In the genomic region with DNA sequence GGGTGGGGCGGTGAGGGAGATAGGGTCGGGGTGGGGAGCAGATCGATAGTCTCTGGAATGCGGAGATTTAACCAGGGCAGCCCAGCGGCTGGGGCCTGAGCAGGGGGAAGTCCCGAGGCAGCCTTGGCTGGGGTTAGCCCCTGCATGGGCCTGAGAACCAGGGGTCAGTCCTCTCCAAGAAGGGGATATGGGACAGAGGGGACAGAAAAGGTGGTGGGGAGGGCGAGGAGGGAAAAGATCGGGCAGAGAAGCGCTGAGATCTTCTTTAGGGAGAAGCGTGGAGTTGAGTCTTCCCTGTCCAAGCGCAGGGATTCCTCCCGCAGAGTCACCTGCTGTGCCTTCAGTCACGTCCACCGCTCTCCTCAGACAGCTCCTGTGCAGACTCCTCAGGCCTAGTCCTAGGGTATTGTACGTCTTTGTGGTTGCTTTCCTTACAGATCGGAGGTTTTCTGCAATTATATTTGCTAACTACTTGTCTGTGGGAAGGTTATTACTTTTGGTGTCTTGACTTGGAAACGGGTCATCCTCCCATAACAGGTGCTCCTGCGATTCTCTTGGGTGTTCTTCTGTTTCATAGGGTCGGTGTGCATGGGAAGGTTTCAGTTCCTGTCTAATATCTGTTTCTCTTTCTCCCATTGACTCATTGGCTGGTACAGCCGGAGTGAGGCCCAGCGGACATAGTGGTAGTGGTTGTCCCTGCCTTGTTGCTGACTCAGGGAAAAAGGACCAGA, we compare ENCODE assay signal across 9 cellular contexts. TPM values are rescaled to one million over a fixed set of nuclear protein-coding genes. Genes with fewer than 3 reads are reported as not detected.
DNase-seq lines count a peak whose midpoint lies in the region; ATAC-seq and TF ChIP-seq lines count a peak whose summit lies in the region.
"Had no signal": no experiment of that assay in that cellular context is flagged by ENCODE, and none has a peak within 500 bp of the region (broad histone marks: within the 10 kb centered on the region; RNA-seq: fewer than 3 reads in every experiment).

No MANE protein-coding gene starts in this region.

- TF ChIP-seq CTCF in OCI-LY3 (IDR thresholded peaks at IDR 0.05; ENCODE audit: low read depth, low read length) (no peak), liver (IDR thresholded peaks at IDR 0.05; ENCODE audit: low read depth, low read length, missing input control) (no peak)

- H3K36me3 ChIP-seq in OCI-LY3 (replicated peaks; ENCODE audit: low read depth, low read length) = no peaks in the 10 kb centered on the region
- H3K36me3 ChIP-seq in liver (ENCODE audit: control insufficient read depth in 4 of 4, insufficient read depth in 3 of 4, low read depth in 1 of 4, low read length in 3 of 4) = no peaks in the 10 kb centered on the region

- no peak overlapping the region for H3K9ac ChIP-seq in OCI-LY3 (ENCODE audit: low read length)
- H3K9ac ChIP-seq in liver (ENCODE audit: low read depth in 1 of 2, low read length in 2 of 2) = peak overlapping the region in 1 of 2 donors; percentile 63

- H3K27ac ChIP-seq in OCI-LY3 (ENCODE audit: low read length) = peak overlapping the region; percentile 31; the same call in 1 of the 2 replicates
- peak overlapping the region; percentile 39 to 47 for H3K27ac ChIP-seq in liver (ENCODE audit: low read depth in 1 of 2, low read length in 2 of 2)

- no peaks in the 10 kb centered on the region for H3K9me3 ChIP-seq in OCI-LY3 (ENCODE audit: insufficient read depth, low read length)
- H3K9me3 ChIP-seq in liver (ENCODE audit: control insufficient read depth in 4 of 4, low read length in 3 of 4) = no peaks in the 10 kb centered on the region

- peak overlapping the region; percentile 76 for H3K4me2 ChIP-seq in OCI-LY3 (ENCODE audit: low read length)

- peaks cover 24% of the 10 kb centered on the region for H3K4me1 ChIP-seq in OCI-LY3 (ENCODE audit: low read length)
- H3K4me1 ChIP-seq in liver (ENCODE audit: control insufficient read depth in 4 of 4, insufficient read depth in 4 of 4, low read length in 3 of 4) = peaks cover 0 to 2% (median 0%) of the 10 kb centered on the region in 4 donors

- no peak overlapping the region for H2AFZ ChIP-seq in OCI-LY3 (ENCODE audit: low read depth, low read length)

- no peak for DNase-seq in hepatic stellate cell (ENCODE audit: low spot score)
- no peak for DNase-seq in NCI-H1436 (lab: John Stamatoyannopoulos, UW)
- DNase-seq in stimulated activated CD4-positive, alpha-beta T cell treated with anti-CD3 and anti-CD28 coated beads, Interleukin-2, amount 100 ng/mL, for 48 hours = no peak
- no peak for DNase-seq in stimulated activated CD4-positive, alpha-beta T cell treated with anti-CD3 and anti-CD28 coated beads, Interleukin-2, amount 100 ng/mL, for 24 hours

- 54% methylated on average over 21 of the region's 21 CpGs for WGBS in liver

- H4K20me1 ChIP-seq in OCI-LY3 (ENCODE audit: insufficient read depth, low read length) = no peaks in the 10 kb centered on the region

- H3K27me3 ChIP-seq in OCI-LY3 (ENCODE audit: low read depth, low read length) = peaks cover 7% of the 10 kb centered on the region; the same call in 1 of the 2 replicates
- no peaks in the 10 kb centered on the region for H3K27me3 ChIP-seq in liver (ENCODE audit: control insufficient read depth in 4 of 4, insufficient read depth in 4 of 4, low read length in 3 of 4)

- ATAC-seq in GM18873 (IDR thresholded peaks at IDR 0.05; ENCODE audit: low FRiP score, unreplicated experiment) (peak; percentile 74), HG02588 (IDR thresholded peaks at IDR 0.05; ENCODE audit: unreplicated experiment) (peak; percentile 67)

- H3K4me3 ChIP-seq in OCI-LY3 (ENCODE audit: low read length) (peak overlapping the region; percentile 58), liver (ENCODE audit: low read depth in 1 of 3, low read length in 3 of 3) (peak overlapping the region in 2 of 3 donors; percentile 32 to 33)

- no peak for TF ChIP-seq RAD21 in liver (IDR thresholded peaks at IDR 0.05)

- H3K79me2 ChIP-seq in OCI-LY3 (ENCODE audit: low read length) = no peaks in the 10 kb centered on the region

TF ChIP-seq in liver, 16 proteins besides CTCF, POLR2A, EP300 and RAD21:
- TF ChIP-seq GABPA (IDR thresholded peaks at IDR 0.05 in 1 of 2, conservative IDR thresholded peaks at IDR 0.05 in 1 of 2) (no peak), HNF4G (IDR thresholded peaks at IDR 0.05) (no peak), YY1 (IDR thresholded peaks at IDR 0.05) (no peak), SP1 (IDR thresholded peaks at IDR 0.05) (no peak), RXRA (IDR thresholded peaks at IDR 0.05) (no peak), EGR1 (IDR thresholded peaks at IDR 0.05; ENCODE audit: low read depth in 2 of 2) (no peak), NR2F2 (IDR thresholded peaks at IDR 0.05) (no peak), HNF4A (conservative IDR thresholded peaks at IDR 0.05) (no peak), JUND (IDR thresholded peaks at IDR 0.05) (no peak), FOXA1 (IDR thresholded peaks at IDR 0.05) (no peak), FOXA2 (IDR thresholded peaks at IDR 0.05) (no peak)
- TF ChIP-seq, protein P1, sequence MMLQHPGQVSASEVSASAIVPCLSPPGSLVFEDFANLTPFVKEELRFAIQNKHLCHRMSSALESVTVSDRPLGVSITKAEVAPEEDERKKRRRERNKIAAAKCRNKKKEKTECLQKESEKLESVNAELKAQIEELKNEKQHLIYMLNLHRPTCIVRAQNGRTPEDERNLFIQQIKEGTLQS (IDR thresholded peaks at IDR 0.05) = no peak
TF ChIP-seq in liver: peak in this region for 0.

RNA-seq across cellular contexts. Expression of gene CD300A, which starts 1.0 kb away (rescaled TPM):
- 10 to 100 TPM in 1 of 2 donors, 1 to 10 TPM in 1; 9.0 to 11.5 TPM for total RNA-seq in liver
- 1 to 10 TPM; 2.2 to 7.0 TPM for polyA plus RNA-seq in liver
- total RNA-seq: epithelial cell of proximal tubule had no signal

RNA-seq across cellular contexts. Expression of gene GPRC5C, which starts 35.5 kb away (rescaled TPM):
- total RNA-seq in liver = 10 to 100 TPM; 34.2 to 86.3 TPM
- 100 to 1,000 TPM; 153 to 195 TPM for polyA plus RNA-seq in liver
